25 cellular contexts compared by ENCODE assay signal in genomic region chr21:43801006-43801783, GRCh38.
"Had no signal": no experiment of that assay in that cellular context is flagged by ENCODE, and none has a peak within 500 bp of the region (broad histone marks: within the 10 kb centered on the region; RNA-seq: fewer than 3 reads in every experiment).

No MANE protein-coding gene starts in this region.

- ATAC-seq: activated CD8-positive, alpha-beta T cell treated with anti-CD3 and anti-CD28 coated beads, Interleukin-2, amount 10 ng/mL, durations not matched to agents 7 days and 5 days; activated naive CD4-positive, alpha-beta T cell treated with anti-CD3 and anti-CD28 coated beads, Interleukin-2, amount 50 U/mL, for 72 hours; activated T-helper 17 cell treated with anti-CD3 and anti-CD28 coated beads, Interleukin-2, amount 50 U/mL, for 72 hours; gastroesophageal sphincter; left lobe of liver; naive thymus-derived CD4-positive, alpha-beta T cell; stimulated activated naive CD8-positive, alpha-beta T cell treated with anti-CD3 and anti-CD28 coated beads, Interleukin-15, Interleukin-2, amounts not matched to agents 100 U/mL and 50 U/mL, for 24 hours; upper lobe of right lung had no signal

- H3K4me3 ChIP-seq: breast epithelium, coronary artery, gastroesophageal sphincter, lung, neural progenitor cell, thyroid gland, upper lobe of right lung had no signal

- H3K27me3 Mint-ChIP-seq: activated T-helper 17 cell treated with anti-CD3 and anti-CD28 coated beads, Interleukin-2, amount 50 U/mL, for 72 hours; naive thymus-derived CD4-positive, alpha-beta T cell had no signal

- H3K27ac ChIP-seq: breast epithelium, coronary artery, epithelial cell of prostate, gastroesophageal sphincter, neural progenitor cell, thyroid gland, upper lobe of right lung had no signal

- H3K27me3 ChIP-seq: breast epithelium, gastroesophageal sphincter, neural progenitor cell, thyroid gland, upper lobe of right lung had no signal

- H2AFZ ChIP-seq: neural progenitor cell had no signal

- H3K9me3 ChIP-seq: breast epithelium, gastroesophageal sphincter, thyroid gland, upper lobe of right lung had no signal

- H3K4me2 ChIP-seq: neural progenitor cell had no signal

- H3K4me1 Mint-ChIP-seq: endodermal cell, neural progenitor cell had no signal

- H3K4me1 ChIP-seq: breast epithelium, gastroesophageal sphincter, neural progenitor cell, upper lobe of right lung had no signal

- DNase-seq: activated CD4-positive, alpha-beta T cell treated with anti-CD3 and anti-CD28 coated beads, Interleukin-2, amount 50 U/mL, for 1 hour; activated CD4-positive, CD25-positive, alpha-beta regulatory T cell; activated CD8-positive, alpha-beta T cell treated with anti-CD3 and anti-CD28 coated beads, Interleukin-2, amount 10 ng/mL, durations not matched to agents 7 days and 5 days; activated T-cell treated with anti-CD3 and anti-CD28 coated beads, Interleukin-2, amount 50 U/mL, for 1 hour; amniotic stem cell; cerebellar nuclear complex; endodermal cell; head of caudate nucleus; islet precursor cell; naive thymus-derived CD4-positive, alpha-beta T cell; stimulated activated CD4-positive, alpha-beta T cell treated with anti-CD3 and anti-CD28 coated beads, Interleukin-4, amount 100 ng/mL, for 1 hour; stimulated activated naive CD8-positive, alpha-beta T cell treated with anti-CD3 and anti-CD28 coated beads, Interleukin-15, Interleukin-2, amounts not matched to agents 100 U/mL and 50 U/mL, for 24 hours; substantia nigra; thyroid gland; upper lobe of right lung had no signal

- H3K4me3 Mint-ChIP-seq: activated CD8-positive, alpha-beta T cell treated with anti-CD3 and anti-CD28 coated beads, Interleukin-2, amount 10 ng/mL, durations not matched to agents 7 days and 5 days; activated T-helper 17 cell treated with anti-CD3 and anti-CD28 coated beads, Interleukin-2, amount 50 U/mL, for 72 hours; endodermal cell; naive thymus-derived CD4-positive, alpha-beta T cell; neural progenitor cell; T-helper 1 cell treated with Interleukin-12 subunit alpha and Interleukin-12 subunit beta and Interleukin-4 antibody, amounts not matched to agents 30 μg/mL and 1 μg/mL, for 36 hours had no signal

- H3K9me3 Mint-ChIP-seq: activated naive CD4-positive, alpha-beta T cell treated with anti-CD3 and anti-CD28 coated beads, Interleukin-2, amount 50 U/mL, for 72 hours; activated T-helper 17 cell treated with anti-CD3 and anti-CD28 coated beads, Interleukin-2, amount 50 U/mL, for 72 hours; endodermal cell; naive thymus-derived CD4-positive, alpha-beta T cell; neural progenitor cell; T-helper 1 cell treated with Interleukin-12 subunit alpha and Interleukin-12 subunit beta and Interleukin-4 antibody, amounts not matched to agents 30 μg/mL and 1 μg/mL, for 36 hours had no signal

- H3K27ac Mint-ChIP-seq: activated T-helper 17 cell treated with anti-CD3 and anti-CD28 coated beads, Interleukin-2, amount 50 U/mL, for 72 hours; endodermal cell; neural progenitor cell; T-helper 1 cell treated with Interleukin-12 subunit alpha and Interleukin-12 subunit beta and Interleukin-4 antibody, amounts not matched to agents 30 μg/mL and 1 μg/mL, for 36 hours had no signal

- H3K36me3 ChIP-seq: neural progenitor cell had no signal
